17 cellular contexts compared by ENCODE assay signal in the genomic region with DNA sequence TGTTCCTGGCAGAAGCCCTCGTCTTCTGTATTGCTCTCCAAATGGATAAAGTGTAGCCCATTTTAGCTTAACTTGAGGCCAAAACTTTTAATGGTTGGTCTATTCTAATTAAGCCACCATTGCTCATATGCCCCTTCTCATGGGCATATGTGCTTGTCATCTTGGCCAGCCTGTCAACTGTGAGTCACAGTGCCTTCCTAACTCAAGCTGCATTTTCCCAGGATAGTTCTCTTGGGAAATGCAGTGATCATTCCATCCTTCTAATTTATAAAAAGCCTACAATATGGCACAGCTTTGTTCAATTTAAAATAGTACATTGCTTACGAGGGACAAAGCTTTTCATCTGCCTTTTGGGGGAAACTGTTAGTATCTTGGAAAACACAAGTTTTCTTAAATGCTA. TPM values are rescaled to one million over a fixed set of nuclear protein-coding genes. Genes with fewer than 3 reads are reported as not detected.
DNase-seq lines count a peak whose midpoint lies in the region; ATAC-seq and TF ChIP-seq lines count a peak whose summit lies in the region.
"Had no signal": no experiment of that assay in that cellular context is flagged by ENCODE, and none has a peak within 500 bp of the region (broad histone marks: within the 10 kb centered on the region; RNA-seq: fewer than 3 reads in every experiment).

No MANE protein-coding gene starts in this region.

- DNase-seq in ELR (ENCODE audit: low read depth) = peak; percentile 85
- DNase-seq in NCI-H69 (lab: John Stamatoyannopoulos, UW) = peak; percentile 4
- DNase-seq in chondrocyte (ENCODE audit: low spot score) = no peak
- peak; percentile 71 for DNase-seq in renal cortical epithelial cell (ENCODE audit: low read depth)
- no peak for DNase-seq in T-helper 17 cell
- DNase-seq: activated CD4-positive, CD25-positive, alpha-beta regulatory T cell treated with anti-CD3 and anti-CD28 coated beads, Interleukin-2, amount 50 U/mL, for 72 hours; activated CD8-positive, alpha-beta memory T cell treated with anti-CD3 and anti-CD28 coated beads, Interleukin-2, amount 50 U/mL, for 4 hours; activated naive CD4-positive, alpha-beta T cell treated with anti-CD3 and anti-CD28 coated beads, Interleukin-2, amount 50 U/mL, for 16 hours; CD4-positive, alpha-beta T cell; central memory CD4-positive, alpha-beta T cell; GF-D8; NCI-H1048; T-cell had no signal

- H3K27ac Mint-ChIP-seq in chondrocyte (ENCODE audit: unreplicated experiment) (peak overlapping the region; percentile 70), T-helper 17 cell (no peak overlapping the region)
- H3K27ac Mint-ChIP-seq: CD4-positive, alpha-beta T cell; T-cell had no signal

- no peaks in the 10 kb centered on the region for H3K9me3 ChIP-seq in T-helper 17 cell (ENCODE audit: control insufficient read depth, low read length, poor library complexity, severe bottlenecking)
- H3K9me3 ChIP-seq: prostate gland had no signal

- ATAC-seq in GM18498 (IDR thresholded peaks at IDR 0.05; ENCODE audit: unreplicated experiment) (no peak), T-helper 17 cell (no peak), GM19324 (IDR thresholded peaks at IDR 0.05; ENCODE audit: low FRiP score, unreplicated experiment) (no peak)
- ATAC-seq: left lobe of liver, T-cell had no signal

- H3K4me3 Mint-ChIP-seq in chondrocyte (ENCODE audit: unreplicated experiment) (no peak overlapping the region), T-helper 17 cell (no peak overlapping the region)
- H3K4me3 Mint-ChIP-seq: CD4-positive, alpha-beta T cell; T-cell had no signal

- H3K9me3 Mint-ChIP-seq in chondrocyte (ENCODE audit: low read depth) = no peaks in the 10 kb centered on the region
- H3K9me3 Mint-ChIP-seq: CD4-positive, alpha-beta T cell; T-cell had no signal

- TF ChIP-seq CTCF in chondrocyte (IDR thresholded peaks at IDR 0.05) = no peak

- H3K36me3 Mint-ChIP-seq in chondrocyte (ENCODE audit: low read depth) = no peaks in the 10 kb centered on the region
- peaks cover 4% of the 10 kb centered on the region for H3K36me3 Mint-ChIP-seq in T-helper 17 cell (ENCODE audit: low read depth)

- H3K4me1 Mint-ChIP-seq in chondrocyte (ENCODE audit: low read depth) (peaks cover 52% of the 10 kb centered on the region), T-helper 17 cell (peaks cover 16% of the 10 kb centered on the region)

- H3K27me3 Mint-ChIP-seq in chondrocyte (ENCODE audit: low read depth) = no peaks in the 10 kb centered on the region
- peaks cover 72% of the 10 kb centered on the region for H3K27me3 Mint-ChIP-seq in T-helper 17 cell

RNA-seq across cellular contexts. Expression of gene PTHLH, which starts 6.6 kb away (rescaled TPM):
- total RNA-seq in chondrocyte = 1.1 to 1.8 TPM (median 1.3 TPM) in 3 replicates
- total RNA-seq in renal cortical epithelial cell = 0.40 and 9.7 TPM in 2 replicates
- total RNA-seq in T-helper 17 cell = not detected
- total RNA-seq: CD4-positive, alpha-beta T cell; T-cell had no signal

Comparison
In these comparisons a context has a peak if more than half of its experiments do, and no peak if none do; other contexts are left out.
1. DNase-seq: peak in ELR (single experiment), NCI-H69 (single experiment) and renal cortical epithelial cell (single experiment); none in chondrocyte (single experiment) and T-helper 17 cell (0 of 3).